14 cellular contexts compared by ENCODE assay signal in genomic region chr15:98753726-98754125, GRCh38.
DNase-seq lines count a peak whose midpoint lies in the region; ATAC-seq, FAIRE-seq and TF ChIP-seq lines count a peak whose summit lies in the region.
"Had no signal": no experiment of that assay in that cellular context is flagged by ENCODE, and none has a peak within 500 bp of the region (broad histone marks: within the 10 kb centered on the region; RNA-seq: fewer than 3 reads in every experiment).

No MANE protein-coding gene starts in this region.

- H3K27me3 ChIP-seq in A673 (replicated peaks; ENCODE audit: insufficient read depth, low read depth, low read length, poor library complexity): no peaks in the 10 kb centered on the region
- no peaks in the 10 kb centered on the region for H3K27me3 ChIP-seq in RWPE2 (ENCODE audit: insufficient read depth, poor library complexity, severe bottlenecking)
- no peaks in the 10 kb centered on the region for H3K27me3 ChIP-seq in neural progenitor cell
- H3K27me3 ChIP-seq: uterus had no signal

- ATAC-seq in RWPE2 (ENCODE audit: low read depth) (peak; percentile 40), esophagus mucosa (no peak)
- ATAC-seq: activated CD8-positive, alpha-beta T cell treated with anti-CD3 and anti-CD28 coated beads, Interleukin-2, amount 10 ng/mL, durations not matched to agents 7 days and 5 days; activated naive CD8-positive, alpha-beta T cell treated with anti-CD3 and anti-CD28 coated beads, Interleukin-2, amount 50 U/mL, for 24 hours had no signal

- H2AFZ ChIP-seq in neural progenitor cell (replicated peaks): no peak overlapping the region

- peaks cover 28% of the 10 kb centered on the region for H3F3A ChIP-seq in neural progenitor cell (ENCODE audit: low read depth)

- TF ChIP-seq CTCF in A673 (conservative IDR thresholded peaks at IDR 0.05; ENCODE audit: low read depth, low read length) (no peak), RWPE2 (IDR thresholded peaks at IDR 0.05; ENCODE audit: poor library complexity, severe bottlenecking) (no peak), neural progenitor cell (IDR thresholded peaks at IDR 0.05) (no peak)

- H3K27ac Mint-ChIP-seq in neural progenitor cell: peak overlapping the region; percentile 90
- H3K27ac Mint-ChIP-seq: activated CD8-positive, alpha-beta T cell treated with anti-CD3 and anti-CD28 coated beads, Interleukin-2, amount 10 ng/mL, durations not matched to agents 7 days and 5 days; activated naive CD8-positive, alpha-beta T cell treated with anti-CD3 and anti-CD28 coated beads, Interleukin-2, amount 50 U/mL, for 24 hours had no signal

- no peak overlapping the region for H3K9ac ChIP-seq in neural progenitor cell

- POLR2A ChIA-PET in A673 (lab: Charles Lee; ENCODE audit: low non-redundant PET): no interaction called here

- FAIRE-seq in GM19239 (lab: Jason Lieb, UNC): no peak

- H3K4me3 ChIP-seq in A673 (ENCODE audit: low read depth, low read length, poor library complexity, severe bottlenecking): peak overlapping the region; percentile 38
- peak overlapping the region; percentile 26 for H3K4me3 ChIP-seq in RWPE2 (ENCODE audit: severe bottlenecking)
- peak overlapping the region; percentile 32 for H3K4me3 ChIP-seq in neural progenitor cell

- CTCF ChIA-PET in A673 (lab: Charles Lee): no interaction called here

- BruUV-seq in A673 (replicated peaks; lab: Mats Ljungman, UMichigan): no TSS peak

- H3K4me1 ChIP-seq in A673 (ENCODE audit: insufficient read depth, low read length, poor library complexity, severe bottlenecking): peaks cover 19% of the 10 kb centered on the region
- peaks cover 45% of the 10 kb centered on the region for H3K4me1 ChIP-seq in RWPE2 (ENCODE audit: insufficient read depth, poor library complexity, severe bottlenecking)
- peaks cover 16% of the 10 kb centered on the region for H3K4me1 ChIP-seq in neural progenitor cell

- H3K27ac ChIP-seq in A673 (ENCODE audit: low read depth, low read length, poor library complexity, severe bottlenecking) (peak overlapping the region; percentile 50), RWPE2 (ENCODE audit: poor library complexity, severe bottlenecking) (peak overlapping the region; percentile 59), epithelial cell of prostate (peak overlapping the region; percentile 65), neural progenitor cell (peak overlapping the region; percentile 93)

- H3K9me3 ChIP-seq in A673 (ENCODE audit: low read depth, low read length, poor library complexity, severe bottlenecking): no peaks in the 10 kb centered on the region
- H3K9me3 ChIP-seq in RWPE2 (ENCODE audit: severe bottlenecking): no peaks in the 10 kb centered on the region
- no peaks in the 10 kb centered on the region for H3K9me3 ChIP-seq in neural progenitor cell (ENCODE audit: low read depth)
- H3K9me3 ChIP-seq: uterus had no signal

- H3K9me3 Mint-ChIP-seq in neural progenitor cell: no peaks in the 10 kb centered on the region
- H3K9me3 Mint-ChIP-seq: activated naive CD8-positive, alpha-beta T cell treated with anti-CD3 and anti-CD28 coated beads, Interleukin-2, amount 50 U/mL, for 24 hours; neural crest cell had no signal

- peak overlapping the region; percentile 75 for H3K4me2 ChIP-seq in neural progenitor cell

- DNase-seq in A673 (ENCODE audit: low spot score) (peak; percentile 24), RWPE2 (ENCODE audit: low spot score) (no peak), epithelial cell of prostate (ENCODE audit: low read depth, low spot score) (no peak), neural progenitor cell (ENCODE audit: low spot score) (peak; percentile 44), NCI-H748 treated with DMSO at 0.1 percent for 48 hours (lab: John Stamatoyannopoulos, UW) (no peak), globus pallidus (ENCODE audit: low spot score) (no peak), GM19239 (ENCODE audit: insufficient read length, low spot score) (no peak)
- DNase-seq: activated CD8-positive, alpha-beta T cell treated with anti-CD3 and anti-CD28 coated beads, Interleukin-2, amount 10 ng/mL, durations not matched to agents 7 days and 5 days; activated naive CD8-positive, alpha-beta T cell treated with anti-CD3 and anti-CD28 coated beads, Interleukin-2, amount 50 U/mL, for 24 hours; NCI-H2171 treated with DMSO at 0.1 percent for 48 hours; SIG-M5; uterus had no signal

- intact Hi-C loops in A673 (cut with micrococcal nuclease; ENCODE audit: unreplicated experiment): no loop called here

- H3K79me2 ChIP-seq in neural progenitor cell (ENCODE audit: low read depth): peaks cover 98% of the 10 kb centered on the region

- H3K27me3 Mint-ChIP-seq in neural progenitor cell (ENCODE audit: insufficient read depth, low read depth): no peaks in the 10 kb centered on the region
- H3K27me3 Mint-ChIP-seq: activated naive CD8-positive, alpha-beta T cell treated with anti-CD3 and anti-CD28 coated beads, Interleukin-2, amount 50 U/mL, for 24 hours had no signal

- H3K36me3 Mint-ChIP-seq in neural progenitor cell: peaks cover 2% of the 10 kb centered on the region

- H3K4me1 Mint-ChIP-seq in neural progenitor cell: peaks cover 22% of the 10 kb centered on the region

- peak overlapping the region; percentile 79 for H3K4me3 Mint-ChIP-seq in neural progenitor cell
- H3K4me3 Mint-ChIP-seq: activated CD8-positive, alpha-beta T cell treated with anti-CD3 and anti-CD28 coated beads, Interleukin-2, amount 10 ng/mL, durations not matched to agents 7 days and 5 days; activated naive CD8-positive, alpha-beta T cell treated with anti-CD3 and anti-CD28 coated beads, Interleukin-2, amount 50 U/mL, for 24 hours; neural crest cell had no signal

- peaks cover 83% of the 10 kb centered on the region for H4K20me1 ChIP-seq in neural progenitor cell (ENCODE audit: low read depth)

- no peaks in the 10 kb centered on the region for H3K36me3 ChIP-seq in A673 (ENCODE audit: insufficient read depth, low read length, poor library complexity, severe bottlenecking)
- H3K36me3 ChIP-seq in RWPE2 (ENCODE audit: low read depth): no peaks in the 10 kb centered on the region
- H3K36me3 ChIP-seq in neural progenitor cell: no peaks in the 10 kb centered on the region
- H3K36me3 ChIP-seq: uterus had no signal

Comparison
In these comparisons a context has a peak if more than half of its experiments do, and no peak if none do; other contexts are left out.
1. DNase-seq: peak in A673 (single experiment) and neural progenitor cell (single experiment); none in RWPE2 (single experiment), epithelial cell of prostate (single experiment), NCI-H748 treated with DMSO at 0.1 percent for 48 hours (single experiment), globus pallidus (single experiment) and GM19239 (single experiment).
2. Peak in every context shown above with its lines, with median percentiles within 50 percentile points of each other: H3K27ac ChIP-seq and H3K4me3 ChIP-seq.